9 cellular contexts compared by ENCODE assay signal in the genomic region with DNA sequence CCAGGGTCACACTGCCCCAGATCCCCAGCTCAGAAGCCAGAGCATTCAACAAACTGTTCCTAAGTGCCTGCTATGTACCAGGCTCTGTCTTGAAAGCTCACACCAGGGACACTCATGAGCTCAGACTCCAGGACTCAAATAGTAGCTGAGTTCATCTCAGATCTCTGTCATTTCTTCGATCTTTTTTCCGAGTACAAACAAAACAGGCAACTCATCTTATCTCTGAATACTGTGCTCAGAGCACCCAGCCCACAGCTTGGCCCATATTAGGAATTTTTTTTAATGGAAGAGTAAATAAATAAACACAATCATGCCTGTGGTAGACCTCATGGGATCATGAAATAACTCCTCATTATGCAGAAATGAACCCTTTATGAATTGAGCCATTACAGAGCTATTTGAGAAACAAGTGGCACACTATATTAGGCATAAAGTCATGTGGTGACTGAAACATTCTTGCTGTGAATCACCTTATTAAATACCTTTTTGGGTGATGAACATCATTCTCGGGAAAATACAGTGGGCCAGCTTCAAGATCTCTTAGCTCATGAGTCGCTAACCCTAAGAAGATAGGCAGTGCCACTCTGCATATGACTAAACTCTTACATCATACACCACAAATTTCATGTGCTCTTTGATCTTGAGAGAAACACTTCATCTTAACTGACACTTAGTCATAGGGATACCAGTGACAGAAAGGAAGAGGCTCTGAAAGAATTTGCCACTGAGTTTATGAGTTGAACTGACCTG. TPM values are rescaled to one million over a fixed set of nuclear protein-coding genes. Genes with fewer than 3 reads are reported as not detected.
DNase-seq lines count a peak whose midpoint lies in the region; ATAC-seq and TF ChIP-seq lines count a peak whose summit lies in the region.
"Had no signal": no experiment of that assay in that cellular context is flagged by ENCODE, and none has a peak within 500 bp of the region (broad histone marks: within the 10 kb centered on the region; RNA-seq: fewer than 3 reads in every experiment).

No MANE protein-coding gene starts in this region.

- H3K9ac ChIP-seq in mammary epithelial cell (ENCODE audit: insufficient read depth, low read length), result no peak overlapping the region
- no peak overlapping the region for H3K9ac ChIP-seq in trophoblast cell (ENCODE audit: low read length)

- intact Hi-C loops in mammary epithelial cell (cut with micrococcal nuclease), result loop anchor here (1.0 kb wide), 2 partner anchors 9 to 38 kb away; no protein-coding TSS in a partner anchor

- no peak for TF ChIP-seq CTCF in mammary epithelial cell (conservative IDR thresholded peaks at IDR 0.05 in 1 of 2, IDR thresholded peaks at IDR 0.05 in 1 of 2; ENCODE audit: extremely low read depth in 1 of 2, insufficient read depth in 1 of 2, low read depth in 1 of 2, low read length in 2 of 2)

- H3K79me1 ChIP-seq in trophoblast cell (ENCODE audit: low read length), result no peaks in the 10 kb centered on the region

- H2BK12ac ChIP-seq in trophoblast cell (ENCODE audit: low read length), result no peak overlapping the region

- no peak overlapping the region for H4K8ac ChIP-seq in trophoblast cell (ENCODE audit: low read depth, low read length)

- H4K12ac ChIP-seq in trophoblast cell (ENCODE audit: low read depth, low read length), result no peak overlapping the region

- H2AFZ ChIP-seq in mammary epithelial cell (ENCODE audit: low read depth, low read length), result no peak overlapping the region
- no peak overlapping the region for H2AFZ ChIP-seq in trophoblast cell (ENCODE audit: insufficient read depth, low read length, poor library complexity)

- no peak overlapping the region for H2BK120ac ChIP-seq in trophoblast cell (ENCODE audit: insufficient read depth, low read length, poor library complexity)

- no peaks in the 10 kb centered on the region for H4K20me1 ChIP-seq in mammary epithelial cell (ENCODE audit: insufficient read depth, low read length)

- no peaks in the 10 kb centered on the region for H3K27me3 ChIP-seq in MG63
- no peaks in the 10 kb centered on the region for H3K27me3 ChIP-seq in mammary epithelial cell (ENCODE audit: insufficient read depth, low read length)
- H3K27me3 ChIP-seq in trophoblast cell (ENCODE audit: insufficient read depth, low read length), result no peaks in the 10 kb centered on the region

- H3K23ac ChIP-seq in trophoblast cell (ENCODE audit: low read length), result no peak overlapping the region

- H3K79me2 ChIP-seq in mammary epithelial cell (ENCODE audit: insufficient read depth, low read length), result peaks cover 84% of the 10 kb centered on the region
- no peaks in the 10 kb centered on the region for H3K79me2 ChIP-seq in trophoblast cell (ENCODE audit: control insufficient read depth, insufficient read depth, low read length, poor library complexity)

- H4K91ac ChIP-seq in trophoblast cell (ENCODE audit: low read depth, low read length), result no peak overlapping the region

- peaks cover 83% of the 10 kb centered on the region for H3K4me1 ChIP-seq in mammary epithelial cell (ENCODE audit: insufficient read depth, low read length)
- H3K4me1 ChIP-seq in trophoblast cell (ENCODE audit: control insufficient read depth in 1 of 2, insufficient read depth in 2 of 2, low read length in 2 of 2), result no peaks in the 10 kb centered on the region

- no peaks in the 10 kb centered on the region for H3K36me3 ChIP-seq in MG63
- H3K36me3 ChIP-seq in mammary epithelial cell (ENCODE audit: insufficient read depth, low read length), result peaks cover 16% of the 10 kb centered on the region
- H3K36me3 ChIP-seq in trophoblast cell (ENCODE audit: control insufficient read depth in 1 of 2, insufficient read depth in 2 of 2, low read length in 2 of 2), result no peaks in the 10 kb centered on the region

- in situ Hi-C loops in mammary epithelial cell (cut with MboI; ENCODE audit: low sequenced_read_pairs in 2 of 2), result no loop called here

- no peak overlapping the region for H3K18ac ChIP-seq in trophoblast cell (ENCODE audit: low read length)

- H2BK5ac ChIP-seq in trophoblast cell (ENCODE audit: low read depth, low read length, poor library complexity), result no peak overlapping the region

- DNase-seq in H4 (ENCODE audit: low spot score), result peak; percentile 67
- peak; percentile 46 for DNase-seq in MG63
- peak; percentile 98 for DNase-seq in mammary epithelial cell
- peak; percentile 27 to 71 for DNase-seq in trophoblast cell
- no peak for DNase-seq in KG1 (lab: John Stamatoyannopoulos, UW)
- no peak for DNase-seq in HuH-7 (ENCODE audit: low spot score)
- no peak for DNase-seq in activated CD8-positive, alpha-beta memory T cell treated with anti-CD3 and anti-CD28 coated beads for 24 hours

- H3K4me2 ChIP-seq in mammary epithelial cell (ENCODE audit: insufficient read depth, low read depth, low read length) (peak overlapping the region; percentile 24), trophoblast cell (ENCODE audit: low read length) (no peak overlapping the region)

- peak overlapping the region; percentile 65 for H3K27ac ChIP-seq in mammary epithelial cell (ENCODE audit: insufficient read depth, low read depth, low read length)
- H3K27ac ChIP-seq in trophoblast cell (ENCODE audit: low read depth, low read length), result no peak overlapping the region

- no peak overlapping the region for H2AK5ac ChIP-seq in trophoblast cell (ENCODE audit: low read length)

- H3K9me3 ChIP-seq in MG63 (no peaks in the 10 kb centered on the region), mammary epithelial cell (replicated peaks; ENCODE audit: insufficient read depth, low read length) (no peaks in the 10 kb centered on the region), trophoblast cell (ENCODE audit: insufficient read depth, low read depth, low read length) (no peaks in the 10 kb centered on the region)

- 45% methylated on average over 4 of the region's 4 CpGs for WGBS in mammary epithelial cell (ENCODE audit: low coverage, missing lambda C conversion rate)
- no CpG with 5 or more reads among the region's 4 CpGs for WGBS in trophoblast cell (ENCODE audit: extremely low coverage, insufficient coverage, insufficient read length)

- H3K4ac ChIP-seq in trophoblast cell (ENCODE audit: low read depth, low read length), result no peak overlapping the region

- H3K4me3 ChIP-seq in MG63 (no peak overlapping the region), mammary epithelial cell (replicated peaks in 1 of 3; ENCODE audit: insufficient read depth in 1 of 3, low read depth in 2 of 3, low read length in 3 of 3) (no peak overlapping the region), trophoblast cell (ENCODE audit: low read depth, low read length) (no peak overlapping the region)

- dilution Hi-C loops in mammary epithelial cell (cut with HindIII; ENCODE audit: low sequenced_read_pairs), result no loop called here

- peak; percentile 90 for ATAC-seq in GM18502 (IDR thresholded peaks at IDR 0.05; ENCODE audit: poor library complexity, unreplicated experiment)

- TSS peak; percentile 41 for BruUV-seq in mammary epithelial cell (replicated peaks; lab: Mats Ljungman, UMichigan)

- CTCF ChIA-PET in mammary epithelial cell (lab: Charles Lee; ENCODE audit: low non-redundant PET), result interaction anchor here (0.6 kb wide), 2 partner anchors 10 to 104 kb away, joined by 3 read pairs; no protein-coding TSS in a partner anchor

- no peak overlapping the region for H3K14ac ChIP-seq in trophoblast cell (ENCODE audit: low read length)

RNA-seq across cellular contexts. Expression of gene SH3RF2, which starts 9.9 kb away (rescaled TPM):
- total RNA-seq in H4 (2014; rRNA removed; shearing (Covaris generic)), result 1.6 and 3.0 TPM in 2 replicates
- 0.26 and 1.2 TPM in 2 replicates for total RNA-seq in MG63 (2014; rRNA removed; shearing (Covaris generic); ENCODE audit: low replicate concordance)
- total RNA-seq in mammary epithelial cell, result 10 to 100 TPM; 57.3 to 76.1 TPM
- 27.3 TPM for polyA plus RNA-seq in mammary epithelial cell
- 44.5 TPM for polyA minus RNA-seq in mammary epithelial cell
- 2.5 and 2.7 TPM in 2 replicates for polyA plus RNA-seq in trophoblast cell (2013)
- total RNA-seq: lung microvascular endothelial cell had no signal

Comparison
In these comparisons a context has a peak if more than half of its experiments do, and no peak if none do; other contexts are left out.
1. DNase-seq: peak in H4 (single experiment), MG63 (single experiment), mammary epithelial cell (single experiment) and trophoblast cell (2 of 2); none in KG1 (single experiment), HuH-7 (single experiment) and activated CD8-positive, alpha-beta memory T cell treated with anti-CD3 and anti-CD28 coated beads for 24 hours (single experiment).
2. RNA of gene SH3RF2, which starts 9.9 kb away (total RNA-seq): 57.3 to 76.1 TPM in mammary epithelial cell; 1.6 to 3.0 TPM in H4 and 0.26 to 1.2 TPM in MG63; every median in the first group is over 10 times any median in the second.